In genomic region chr15:40323953-40324937, GRCh38 we compare ENCODE assay signal across 7 cellular contexts. TPM values are rescaled to one million over a fixed set of nuclear protein-coding genes. Genes with fewer than 3 reads are reported as not detected.
DNase-seq lines count a peak whose midpoint lies in the region; ATAC-seq and TF ChIP-seq lines count a peak whose summit lies in the region.
"Had no signal": no experiment of that assay in that cellular context is flagged by ENCODE, and none has a peak within 500 bp of the region (broad histone marks: within the 10 kb centered on the region; RNA-seq: fewer than 3 reads in every experiment).

No MANE protein-coding gene starts in this region.

- POLR2A ChIA-PET in CD4-positive, alpha-beta T cell (lab: Charles Lee): interaction anchor here (0.8 to 3.8 kb wide), 9 partner anchors 10 to 116 kb away, joined by 3 to 65 read pairs (median 6); partner anchors contain the start of genes BAHD1, DISP2 and PLCB2

- ATAC-seq in CD4-positive, alpha-beta T cell (ENCODE audit: poor library complexity): peak; percentile 10
- peak; percentile 18 for ATAC-seq in HG02623 (IDR thresholded peaks at IDR 0.05; ENCODE audit: unreplicated experiment)
- ATAC-seq in memory B cell (ENCODE audit: low read depth): peak; percentile 8
- no peak for ATAC-seq in GM18502 (IDR thresholded peaks at IDR 0.05; ENCODE audit: poor library complexity, unreplicated experiment)

- no peaks in the 10 kb centered on the region for H3K9me3 ChIP-seq in CD4-positive, alpha-beta T cell (ENCODE audit: control insufficient read depth, low read length)

- H3K27me3 Mint-ChIP-seq in CD4-positive, alpha-beta T cell: no peaks in the 10 kb centered on the region
- H3K27me3 Mint-ChIP-seq in activated naive CD4-positive, alpha-beta T cell treated with anti-CD3 and anti-CD28 coated beads, Interleukin-2, amount 10 ng/mL, durations not matched to agents 7 days and 5 days: peaks cover 30% of the 10 kb centered on the region
- peaks cover 3% of the 10 kb centered on the region for H3K27me3 Mint-ChIP-seq in memory B cell

- DNase-seq in CD4-positive, alpha-beta T cell: peak in 1 of 10 experiments; percentile 18
- DNase-seq in activated naive CD4-positive, alpha-beta T cell treated with anti-CD3 and anti-CD28 coated beads, Interleukin-2, amount 10 ng/mL, durations not matched to agents 7 days and 5 days: peak; percentile 50
- DNase-seq in memory B cell (ENCODE audit: low spot score in 2 of 2) (no peak), NCI-H187 treated with DMSO at 0.1 percent for 48 hours (lab: John Stamatoyannopoulos, UW) (no peak)

- H3K4me1 Mint-ChIP-seq in CD4-positive, alpha-beta T cell (ENCODE audit: low read depth): peaks cover 42% of the 10 kb centered on the region
- peaks cover 29% of the 10 kb centered on the region for H3K4me1 Mint-ChIP-seq in activated naive CD4-positive, alpha-beta T cell treated with anti-CD3 and anti-CD28 coated beads, Interleukin-2, amount 10 ng/mL, durations not matched to agents 7 days and 5 days
- H3K4me1 Mint-ChIP-seq in memory B cell: peaks cover 24% of the 10 kb centered on the region

- H3K36me3 Mint-ChIP-seq in CD4-positive, alpha-beta T cell (ENCODE audit: low read depth): no peaks in the 10 kb centered on the region
- peaks cover 7% of the 10 kb centered on the region for H3K36me3 Mint-ChIP-seq in activated naive CD4-positive, alpha-beta T cell treated with anti-CD3 and anti-CD28 coated beads, Interleukin-2, amount 10 ng/mL, durations not matched to agents 7 days and 5 days
- no peaks in the 10 kb centered on the region for H3K36me3 Mint-ChIP-seq in memory B cell

- no peaks in the 10 kb centered on the region for H3K9me3 Mint-ChIP-seq in CD4-positive, alpha-beta T cell
- H3K9me3 Mint-ChIP-seq in activated naive CD4-positive, alpha-beta T cell treated with anti-CD3 and anti-CD28 coated beads, Interleukin-2, amount 10 ng/mL, durations not matched to agents 7 days and 5 days: no peaks in the 10 kb centered on the region
- no peaks in the 10 kb centered on the region for H3K9me3 Mint-ChIP-seq in memory B cell

- peak overlapping the region; percentile 65 for H3K27ac Mint-ChIP-seq in CD4-positive, alpha-beta T cell
- peak overlapping the region; percentile 21 for H3K27ac Mint-ChIP-seq in activated naive CD4-positive, alpha-beta T cell treated with anti-CD3 and anti-CD28 coated beads, Interleukin-2, amount 10 ng/mL, durations not matched to agents 7 days and 5 days
- H3K27ac Mint-ChIP-seq in memory B cell: no peak overlapping the region

- CTCF ChIA-PET in CD4-positive, alpha-beta T cell (lab: Charles Lee): interaction anchor here (1.8 to 5.5 kb wide), 6 partner anchors 14 to 50 kb away, joined by 6 to 55 read pairs (median 22); partner anchors contain the start of gene PLCB2
- CTCF ChIA-PET in activated naive CD4-positive, alpha-beta T cell treated with anti-CD3 and anti-CD28 coated beads, Interleukin-2, amount 10 ng/mL, durations not matched to agents 7 days and 5 days (lab: Charles Lee): interaction anchor here (2.4 to 21.9 kb wide), 5 partner anchors 13 to 45 kb away, joined by 9 to 425 read pairs (median 69); partner anchors contain the start of genes CCDC9B and PLCB2

- TF ChIP-seq CTCF in CD4-positive, alpha-beta T cell (IDR thresholded peaks at IDR 0.05): no peak

- intact Hi-C loops in CD4-positive, alpha-beta T cell (cut with DNase I, micrococcal nuclease): loop anchor here (1.0 to 10.0 kb wide), 6 partner anchors 9 to 908 kb away; partner anchors contain the start of genes ANKRD63 (in 1 of the 2), BMF (in 1 of the 2), CHP1 (in 1 of the 2) and EXD1 (in 1 of the 2)

- H3K27ac ChIP-seq in CD4-positive, alpha-beta T cell (ENCODE audit: low read depth, low read length): no peak overlapping the region

- H3K27me3 ChIP-seq in CD4-positive, alpha-beta T cell (ENCODE audit: control insufficient read depth, insufficient read depth, low read length): no peaks in the 10 kb centered on the region

- peak overlapping the region; percentile 92 for H3K4me3 Mint-ChIP-seq in CD4-positive, alpha-beta T cell
- H3K4me3 Mint-ChIP-seq in activated naive CD4-positive, alpha-beta T cell treated with anti-CD3 and anti-CD28 coated beads, Interleukin-2, amount 10 ng/mL, durations not matched to agents 7 days and 5 days: peak overlapping the region; percentile 69
- peak overlapping the region; percentile 77 for H3K4me3 Mint-ChIP-seq in memory B cell

RNA-seq across cellular contexts. Expression of gene INAFM2, which starts 0.8 kb away (rescaled TPM):
- total RNA-seq in CD4-positive, alpha-beta T cell: 1 to 10 TPM; 6.8 to 7.0 TPM

RNA-seq across cellular contexts. Expression of gene CCDC9B, which starts 16.5 kb away (rescaled TPM):
- total RNA-seq in CD4-positive, alpha-beta T cell: 1 to 10 TPM; 1.0 to 1.5 TPM

RNA-seq across cellular contexts. Expression of gene PLCB2, which starts 16.5 kb away (rescaled TPM):
- total RNA-seq in CD4-positive, alpha-beta T cell: 100 to 1,000 TPM; 206 to 222 TPM

RNA-seq across cellular contexts. Expression of gene PHGR1, which starts 26.6 kb away (rescaled TPM):
- not detected for total RNA-seq in CD4-positive, alpha-beta T cell
- total RNA-seq: NCI-H460 had no signal

RNA-seq across cellular contexts. Expression of gene DISP2, which starts 33.8 kb away (rescaled TPM):
- total RNA-seq in CD4-positive, alpha-beta T cell: under 1 TPM; 0.03 to 0.06 TPM
